8 cellular contexts compared by ENCODE assay signal in genomic region chr12:123971449-123971769, GRCh38. TPM values are rescaled to one million over a fixed set of nuclear protein-coding genes. Genes with fewer than 3 reads are reported as not detected.
DNase-seq lines count a peak whose midpoint lies in the region; ATAC-seq and TF ChIP-seq lines count a peak whose summit lies in the region.

No MANE protein-coding gene starts in this region.

- POLR2A ChIA-PET in activated CD4-positive, alpha-beta T cell treated with anti-CD3 and anti-CD28 coated beads, Interleukin-2, amount 10 ng/mL, durations not matched to agents 7 days and 5 days (lab: Charles Lee), result no interaction called here

- H3K4me1 Mint-ChIP-seq in activated CD4-positive, alpha-beta T cell treated with anti-CD3 and anti-CD28 coated beads, Interleukin-2, amount 10 ng/mL, durations not matched to agents 7 days and 5 days, result peaks cover 36% of the 10 kb centered on the region

- H3K27me3 ChIP-seq in ascending aorta, result no peaks in the 10 kb centered on the region
- H3K27me3 ChIP-seq in right lobe of liver, result no peaks in the 10 kb centered on the region
- no peaks in the 10 kb centered on the region for H3K27me3 ChIP-seq in thymus (ENCODE audit: control insufficient read depth, insufficient read depth)

- 12% methylated on average over 10 of the region's 10 CpGs for WGBS in right lobe of liver (ENCODE audit: insufficient coverage, low coverage, low lambda C conversion rate, missing lambda C conversion rate)
- 43% methylated on average over 10 of the region's 10 CpGs for WGBS in thymus

- TF ChIP-seq CTCF in ascending aorta (IDR thresholded peaks at IDR 0.05) (no peak), right lobe of liver (IDR thresholded peaks at IDR 0.05) (no peak)

- no peak for ATAC-seq in right lobe of liver

- H3K4me1 ChIP-seq in ascending aorta (peaks cover 4 to 25% of the 10 kb centered on the region in 2 donors), right lobe of liver (peaks cover 0 to 16% (median 0%) of the 10 kb centered on the region in 4 donors), thymus (ENCODE audit: control insufficient read depth, insufficient read depth, low read length) (peaks cover 8% of the 10 kb centered on the region)

- DNase-seq in activated CD4-positive, alpha-beta T cell treated with anti-CD3 and anti-CD28 coated beads, Interleukin-2, amount 10 ng/mL, durations not matched to agents 7 days and 5 days, result no peak
- DNase-seq in activated CD4-positive, alpha-beta T cell treated with anti-CD3 and anti-CD28 coated beads, Interleukin-2, amount 50 U/mL, for 4 hours, result no peak
- DNase-seq in ascending aorta (ENCODE audit: low spot score in 2 of 2) (no peak), right lobe of liver (no peak), AML-193 (lab: John Stamatoyannopoulos, UW) (no peak), amygdala (lab: John Stamatoyannopoulos, UW) (no peak)
- no peak for DNase-seq in stimulated activated CD4-positive, alpha-beta T cell treated with anti-CD3 and anti-CD28 coated beads, Interleukin-4, amount 100 ng/mL, for 4 hours

- CTCF ChIA-PET in activated CD4-positive, alpha-beta T cell treated with anti-CD3 and anti-CD28 coated beads, Interleukin-2, amount 10 ng/mL, durations not matched to agents 7 days and 5 days (lab: Charles Lee), result interaction anchor here (0.6 to 0.8 kb wide), 2 partner anchors 50 to 166 kb away, joined by 3 read pairs; no protein-coding TSS in a partner anchor

- no peak for TF ChIP-seq POLR2A in right lobe of liver (IDR thresholded peaks at IDR 0.05)

- no peaks in the 10 kb centered on the region for H3K27me3 Mint-ChIP-seq in activated CD4-positive, alpha-beta T cell treated with anti-CD3 and anti-CD28 coated beads, Interleukin-2, amount 10 ng/mL, durations not matched to agents 7 days and 5 days

- H3K36me3 ChIP-seq in ascending aorta, result peaks cover 0 to 5% of the 10 kb centered on the region in 2 donors
- no peaks in the 10 kb centered on the region for H3K36me3 ChIP-seq in right lobe of liver
- H3K36me3 ChIP-seq in thymus (ENCODE audit: control insufficient read depth, insufficient read depth), result no peaks in the 10 kb centered on the region

- H3K9me3 Mint-ChIP-seq in activated CD4-positive, alpha-beta T cell treated with anti-CD3 and anti-CD28 coated beads, Interleukin-2, amount 10 ng/mL, durations not matched to agents 7 days and 5 days, result no peaks in the 10 kb centered on the region

- intact Hi-C loops in ascending aorta (cut with DNase I) (loop anchor here (5.0 kb wide), 3 partner anchors 214 to 1744 kb away; partner anchors contain the start of genes DIABLO and NCOR2), right lobe of liver (cut with DNase I) (no loop called here)

- peak overlapping the region; percentile 86 for H3K27ac Mint-ChIP-seq in activated CD4-positive, alpha-beta T cell treated with anti-CD3 and anti-CD28 coated beads, Interleukin-2, amount 10 ng/mL, durations not matched to agents 7 days and 5 days

- peak overlapping the region; percentile 97 for H3K27ac ChIP-seq in ascending aorta
- H3K27ac ChIP-seq in right lobe of liver, result peak overlapping the region in 2 of 3 donors; percentile 77 to 80
- peak overlapping the region; percentile 71 for H3K27ac ChIP-seq in thymus (ENCODE audit: low read depth)

- H3K4me3 Mint-ChIP-seq in activated CD4-positive, alpha-beta T cell treated with anti-CD3 and anti-CD28 coated beads, Interleukin-2, amount 10 ng/mL, durations not matched to agents 7 days and 5 days, result peak overlapping the region; percentile 78

- H3K9me3 ChIP-seq in ascending aorta (no peaks in the 10 kb centered on the region), right lobe of liver (no peaks in the 10 kb centered on the region), thymus (ENCODE audit: control insufficient read depth) (no peaks in the 10 kb centered on the region)

- peaks cover 13% of the 10 kb centered on the region for H3K36me3 Mint-ChIP-seq in activated CD4-positive, alpha-beta T cell treated with anti-CD3 and anti-CD28 coated beads, Interleukin-2, amount 10 ng/mL, durations not matched to agents 7 days and 5 days (ENCODE audit: low read depth)

- H3K4me3 ChIP-seq in ascending aorta (peak overlapping the region; percentile 72 to 91), right lobe of liver (peak overlapping the region; percentile 90 to 92 (median 92)), thymus (ENCODE audit: low read length) (peak overlapping the region; percentile 95)

RNA-seq across cellular contexts. Expression of gene CCDC92, which starts 1.2 kb away (rescaled TPM):
- total RNA-seq in activated CD4-positive, alpha-beta T cell treated with anti-CD3 and anti-CD28 coated beads, Interleukin-2, amount 10 ng/mL, durations not matched to agents 7 days and 5 days, result 10 to 100 TPM; 27.9 to 28.8 TPM
- total RNA-seq in ascending aorta (31.0 TPM), right lobe of liver (10 to 100 TPM; 12.5 to 17.5 (median 16.1) TPM)
- 34.4 TPM for polyA plus RNA-seq in thymus

RNA-seq across cellular contexts. Expression of gene ZNF664, which starts 1.6 kb away (rescaled TPM):
- total RNA-seq in activated CD4-positive, alpha-beta T cell treated with anti-CD3 and anti-CD28 coated beads, Interleukin-2, amount 10 ng/mL, durations not matched to agents 7 days and 5 days, result 10 to 100 TPM; 41.3 to 46.6 TPM
- total RNA-seq in ascending aorta (27.7 TPM), right lobe of liver (10 to 100 TPM; 37.3 to 46.5 (median 43.2) TPM)
- 36.0 TPM for polyA plus RNA-seq in thymus
